8 cellular contexts compared by ENCODE assay signal in genomic region chr6:170305772-170306323, GRCh38. TPM values are rescaled to one million over a fixed set of nuclear protein-coding genes. Genes with fewer than 3 reads are reported as not detected.
DNase-seq lines count a peak whose midpoint lies in the region; ATAC-seq, FAIRE-seq and TF ChIP-seq lines count a peak whose summit lies in the region.

No MANE protein-coding gene starts in this region.

- 8 to 10% methylated on average over 30 to 31 of the region's 31 CpGs for WGBS in pancreas, 2 donors

- H3K4me1 ChIP-seq in NT2/D1 (ENCODE audit: insufficient read depth, insufficient read length): peaks cover 2% of the 10 kb centered on the region
- peaks cover 10 to 33% (median 18%) of the 10 kb centered on the region in 3 donors for H3K4me1 ChIP-seq in pancreas

- ATAC-seq in GM21526 (IDR thresholded peaks at IDR 0.05; ENCODE audit: low FRiP score, unreplicated experiment) (peak; percentile 20), pancreas (peak; percentile 16 to 40 (median 32)), GM21619 (IDR thresholded peaks at IDR 0.05; ENCODE audit: unreplicated experiment) (no peak)

- peak overlapping the region; percentile 88 for H3K4me3 Mint-ChIP-seq in endothelial cell (ENCODE audit: unreplicated experiment)

- H3K4me3 ChIP-seq in NT2/D1 (ENCODE audit: insufficient read length, low read depth): peak overlapping the region; percentile 93
- H3K4me3 ChIP-seq in pancreas: peak overlapping the region; percentile 69 to 91 (median 86)

- H3K27me3 Mint-ChIP-seq in endothelial cell (ENCODE audit: unreplicated experiment): peaks cover 8% of the 10 kb centered on the region

- peaks cover 13% of the 10 kb centered on the region for H3K36me3 Mint-ChIP-seq in endothelial cell (ENCODE audit: low read depth, unreplicated experiment)

- DNase-seq in NT2/D1 (ENCODE audit: low read depth, low spot score) (no peak), endothelial cell (ENCODE audit: low spot score) (no peak), pancreas (no peak), medulla oblongata (ENCODE audit: extremely low spot score) (no peak), AG20443 (ENCODE audit: low spot score) (no peak)
- no peak for DNase-seq in activated CD8-positive, alpha-beta memory T cell treated with anti-CD3 and anti-CD28 coated beads, Interleukin-2, amount 50 U/mL, for 4 hours

- FAIRE-seq in pancreas (lab: Jason Lieb, UNC): no peak

- TF ChIP-seq CTCF in endothelial cell (IDR thresholded peaks at IDR 0.05; ENCODE audit: unreplicated experiment) (no peak), pancreas (IDR thresholded peaks at IDR 0.05) (no peak)

- peaks cover 12% of the 10 kb centered on the region for H3K9me3 Mint-ChIP-seq in endothelial cell (ENCODE audit: unreplicated experiment)

- H3K9me3 ChIP-seq in NT2/D1 (ENCODE audit: insufficient read depth, low read length) (peaks cover 29% of the 10 kb centered on the region; the same call in 1 of the 2 replicates), pancreas (no peaks in the 10 kb centered on the region)

- no peaks in the 10 kb centered on the region for H3K27me3 ChIP-seq in NT2/D1 (ENCODE audit: insufficient read depth, insufficient read length)
- H3K27me3 ChIP-seq in pancreas: no peaks in the 10 kb centered on the region

- H3K4me1 Mint-ChIP-seq in endothelial cell (ENCODE audit: unreplicated experiment): peaks cover 53% of the 10 kb centered on the region

- H3K27ac ChIP-seq in pancreas: peak overlapping the region; percentile 13 to 79 (median 34)

- peaks cover 4% of the 10 kb centered on the region for H3K36me3 ChIP-seq in NT2/D1 (ENCODE audit: insufficient read depth, insufficient read length, low read length)
- H3K36me3 ChIP-seq in pancreas: no peaks in the 10 kb centered on the region

- peak overlapping the region; percentile 84 for H3K27ac Mint-ChIP-seq in endothelial cell (ENCODE audit: unreplicated experiment)

- intact Hi-C loops in pancreas (cut with DNase I): no loop called here

- H3K9ac ChIP-seq in NT2/D1 (ENCODE audit: insufficient read length, low read depth): peak overlapping the region; percentile 89

RNA-seq across cellular contexts. Expression of gene FAM120B, which starts 0.7 kb away (rescaled TPM):
- total RNA-seq in endothelial cell (ENCODE audit: unreplicated experiment) (48.3 TPM), pancreas (10 to 100 TPM; 10.4 to 18.7 (median 13.3) TPM)
- 1 to 10 TPM; 5.6 to 9.0 TPM for polyA plus RNA-seq in pancreas

RNA-seq across cellular contexts. Expression of gene DLL1, which starts 15.0 kb away (rescaled TPM):
- total RNA-seq in endothelial cell (ENCODE audit: unreplicated experiment) (59.5 TPM), pancreas (10 to 100 TPM; 10.8 to 19.6 (median 13.3) TPM)
- polyA plus RNA-seq in pancreas: 10 to 100 TPM; 16.4 to 21.6 TPM
